Comparison of ENCODE assay signal across 1 cellular context in genomic region chr18:74194691-74195090, GRCh38.
TF ChIP-seq lines count a peak whose summit lies in the region.

No MANE protein-coding gene starts in this region.

TF ChIP-seq in IMR-90, 13 proteins besides CTCF, POLR2A, EP300 and RAD21 (continued from another document):
- TF ChIP-seq USF2 (IDR thresholded peaks at IDR 0.05; ENCODE audit: low read depth, low read length) (no peak), RFX5 (IDR thresholded peaks at IDR 0.05; ENCODE audit: low read depth, low read length) (no peak), FOS (IDR thresholded peaks at IDR 0.05; ENCODE audit: low read depth, low read length) (no peak), CHD1 (IDR thresholded peaks at IDR 0.05; ENCODE audit: low read depth, low read length) (no peak), BHLHE40 (IDR thresholded peaks at IDR 0.05; ENCODE audit: low read depth, low read length) (no peak), MAFK (IDR thresholded peaks at IDR 0.05; ENCODE audit: low read depth, low read length) (no peak), MXI1 (IDR thresholded peaks at IDR 0.05; ENCODE audit: borderline replicate concordance, low read depth, low read length) (no peak), RCOR1 (IDR thresholded peaks at IDR 0.05; ENCODE audit: insufficient replicate concordance, low read length) (no peak), NFE2L2 (IDR thresholded peaks at IDR 0.05; ENCODE audit: low read depth, low read length) (no peak), SMC3 (IDR thresholded peaks at IDR 0.05; ENCODE audit: low read depth, low read length) (no peak)
